Comparison of ENCODE assay signal across 12 cellular contexts in the genomic region with DNA sequence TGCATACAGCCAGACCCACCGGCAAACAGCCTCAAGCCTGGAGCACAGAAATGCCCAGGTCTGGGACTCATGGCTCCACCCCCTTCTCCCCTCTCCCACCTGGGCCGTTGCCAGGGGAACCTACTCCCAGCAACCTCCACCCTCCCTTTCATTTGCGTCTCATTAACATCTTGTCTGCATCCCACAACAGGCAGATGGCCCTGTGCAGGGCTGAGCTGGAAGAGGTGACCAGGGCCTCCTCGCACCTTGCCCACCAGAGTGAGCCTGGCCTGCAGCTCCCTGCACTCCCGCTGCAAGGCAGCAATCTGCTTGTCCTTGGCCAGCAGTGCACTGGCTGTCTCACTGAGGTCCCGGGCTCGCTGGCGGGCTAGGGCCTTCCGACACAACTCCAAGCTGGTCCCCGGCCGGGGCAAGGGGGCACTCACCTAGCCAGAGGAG. TPM values are rescaled to one million over a fixed set of nuclear protein-coding genes. Genes with fewer than 3 reads are reported as not detected.
DNase-seq lines count a peak whose midpoint lies in the region; ATAC-seq and TF ChIP-seq lines count a peak whose summit lies in the region.
"Had no signal": no experiment of that assay in that cellular context is flagged by ENCODE, and none has a peak within 500 bp of the region (broad histone marks: within the 10 kb centered on the region; RNA-seq: fewer than 3 reads in every experiment).

No MANE protein-coding gene starts in this region.

- H3K4me3 ChIP-seq in BE2C (ENCODE audit: low read depth, low read length), result no peak overlapping the region
- H3K4me3 ChIP-seq in muscle layer of duodenum (ENCODE audit: low read depth in 1 of 2, low read length in 2 of 2), result peak overlapping the region; percentile 54 to 86

- DNase-seq in BE2C, result peak; percentile 36
- no peak for DNase-seq in HFFc6
- DNase-seq in activated naive CD4-positive, alpha-beta T cell treated with anti-CD3 and anti-CD28 coated beads, Interleukin-2, amount 50 U/mL, for 72 hours (ENCODE audit: low spot score in 2 of 2), result peak in 1 of 2 donors; percentile 74
- no peak for DNase-seq in AG20443 (ENCODE audit: low spot score)
- DNase-seq in GM13977 (ENCODE audit: low spot score), result no peak
- DNase-seq: cortex of kidney, transverse colon had no signal

- H3K27me3 ChIP-seq in BE2C (no peaks in the 10 kb centered on the region), muscle layer of duodenum (ENCODE audit: low read depth, low read length) (no peaks in the 10 kb centered on the region)
- H3K27me3 ChIP-seq: transverse colon had no signal

- in situ Hi-C loops in GM13977 (cut with MboI; ENCODE audit: low pct_unique_long_range_greater_than_20kb, low sequenced_read_pairs, unreplicated experiment), result no loop called here

- no peaks in the 10 kb centered on the region for H3K36me3 ChIP-seq in BE2C
- H3K36me3 ChIP-seq in muscle layer of duodenum (ENCODE audit: control insufficient read depth in 1 of 2, insufficient read depth in 2 of 2, low read length in 2 of 2), result peaks cover 0 to 3% of the 10 kb centered on the region in 2 donors
- H3K36me3 ChIP-seq: transverse colon had no signal

- no peak for TF ChIP-seq CTCF in BE2C (IDR thresholded peaks at IDR 0.05; ENCODE audit: low read depth, low read length)
- TF ChIP-seq CTCF in HFFc6 (IDR thresholded peaks at IDR 0.05), result no peak
- TF ChIP-seq CTCF in GM13977 (IDR thresholded peaks at IDR 0.05; ENCODE audit: extremely low read depth, insufficient read depth, missing control alignments), result no peak

- no peak overlapping the region for H3K27ac Mint-ChIP-seq in HFFc6
- peak overlapping the region; percentile 51 to 100 for H3K27ac Mint-ChIP-seq in activated naive CD4-positive, alpha-beta T cell treated with anti-CD3 and anti-CD28 coated beads, Interleukin-2, amount 50 U/mL, for 72 hours

- H3K27me3 Mint-ChIP-seq in HFFc6 (ENCODE audit: insufficient read depth), result peaks cover 19% of the 10 kb centered on the region

- H3K4me1 Mint-ChIP-seq in HFFc6 (ENCODE audit: low read depth), result no peaks in the 10 kb centered on the region

- peak overlapping the region; percentile 38; the same call in 1 of the 2 replicates for H3K4me3 Mint-ChIP-seq in HFFc6

- no peak overlapping the region for H3K27ac ChIP-seq in muscle layer of duodenum (ENCODE audit: low read length)

- ATAC-seq in activated naive CD4-positive, alpha-beta T cell treated with anti-CD3 and anti-CD28 coated beads, Interleukin-2, amount 50 U/mL, for 72 hours, result peak in 1 of 2 donors; percentile 0
- ATAC-seq in GM21526 (IDR thresholded peaks at IDR 0.05; ENCODE audit: low FRiP score, unreplicated experiment), result no peak
- ATAC-seq in HG03439 (IDR thresholded peaks at IDR 0.05; ENCODE audit: unreplicated experiment), result no peak

- H3K9me3 Mint-ChIP-seq in HFFc6, result no peaks in the 10 kb centered on the region
- no peaks in the 10 kb centered on the region for H3K9me3 Mint-ChIP-seq in activated naive CD4-positive, alpha-beta T cell treated with anti-CD3 and anti-CD28 coated beads, Interleukin-2, amount 50 U/mL, for 72 hours

- H3K36me3 Mint-ChIP-seq in HFFc6 (ENCODE audit: low read depth), result no peaks in the 10 kb centered on the region
- H3K36me3 Mint-ChIP-seq in activated naive CD4-positive, alpha-beta T cell treated with anti-CD3 and anti-CD28 coated beads, Interleukin-2, amount 50 U/mL, for 72 hours, result peaks cover 2 to 17% of the 10 kb centered on the region in 2 donors

- H3K9me3 ChIP-seq in BE2C (no peaks in the 10 kb centered on the region), muscle layer of duodenum (ENCODE audit: control insufficient read depth in 1 of 2, low read length in 2 of 2) (no peaks in the 10 kb centered on the region)
- H3K9me3 ChIP-seq: neutrophil, transverse colon had no signal

- H3K4me1 ChIP-seq in BE2C (peaks cover 11% of the 10 kb centered on the region), muscle layer of duodenum (ENCODE audit: control insufficient read depth in 1 of 2, insufficient read depth in 2 of 2, low read length in 2 of 2) (peaks cover 4 to 27% of the 10 kb centered on the region in 2 donors)

RNA-seq across cellular contexts. Expression of a gene that starts 3.3 kb away (rescaled TPM):
- polyA plus RNA-seq in BE2C (2012; ENCODE audit: insufficient read depth, insufficient read length, low read depth), result 3.1 TPM
- 1 to 10 TPM in 4 of 6 experiments, under 1 TPM in 2; 0.50 to 1.8 (median 1.3) TPM for total RNA-seq in HFFc6 (2021; fragmentation: NEBNext Ultra II Directional; extraction: Animal tissue kit (Norgen Biotek cat#: 25700))
- total RNA-seq in activated naive CD4-positive, alpha-beta T cell treated with anti-CD3 and anti-CD28 coated beads, Interleukin-2, amount 50 U/mL, for 72 hours, result 100 to 1,000 TPM in 1 of 2 donors, 10 to 100 TPM in 1; 19.2 to 123 TPM

RNA-seq across cellular contexts. Expression of a gene that starts 26.7 kb away (rescaled TPM):
- 510 TPM for polyA plus RNA-seq in BE2C (2012; ENCODE audit: insufficient read depth, insufficient read length, low read depth)
- total RNA-seq in HFFc6 (2021; fragmentation: NEBNext Ultra II Directional; extraction: Animal tissue kit (Norgen Biotek cat#: 25700)), result 100 to 1,000 TPM in 4 of 6 experiments, 10 to 100 TPM in 2; 95.6 to 110 (median 105) TPM
- total RNA-seq in activated naive CD4-positive, alpha-beta T cell treated with anti-CD3 and anti-CD28 coated beads, Interleukin-2, amount 50 U/mL, for 72 hours, result 100 to 1,000 TPM; 105 to 141 TPM

RNA-seq across cellular contexts. Expression of a gene that starts 44.6 kb away (rescaled TPM):
- not detected for polyA plus RNA-seq in BE2C (2012; ENCODE audit: insufficient read depth, insufficient read length, low read depth)
- total RNA-seq in HFFc6 (2021; fragmentation: NEBNext Ultra II Directional; extraction: Animal tissue kit (Norgen Biotek cat#: 25700)), result not detected
- total RNA-seq in activated naive CD4-positive, alpha-beta T cell treated with anti-CD3 and anti-CD28 coated beads, Interleukin-2, amount 50 U/mL, for 72 hours, result not detected
- total RNA-seq: T-helper 2 cell treated with Interferon-gamma antibody and Interleukin-4, amounts not matched to agents 100 ng/mL and 5 ng/mL, for 36 hours; transverse colon had no signal

Comparison
In these comparisons a context has a peak if more than half of its experiments do, and no peak if none do; other contexts are left out.
1. RNA of a gene that starts 3.3 kb away (total RNA-seq): 19.2 to 123 TPM in activated naive CD4-positive, alpha-beta T cell treated with anti-CD3 and anti-CD28 coated beads, Interleukin-2, amount 50 U/mL, for 72 hours; 0.50 to 1.8 TPM in HFFc6; every median in the first group is over 4 times any median in the second.